ENCODE assay signal across 2 cellular contexts in genomic region chr1:168921514-168922106, GRCh38.
A peak's percentile ranks its signal among the peaks of the same experiment; 100 is the strongest.
TF ChIP-seq lines count a peak whose summit lies in the region.

No MANE protein-coding gene starts in this region.

TF ChIP-seq in A549, 52 proteins besides CTCF, POLR2A, EP300 and RAD21 (continued from another document):
- no peak for TF ChIP-seq REST (IDR thresholded peaks at IDR 0.05)
- TF ChIP-seq RNF2 (IDR thresholded peaks at IDR 0.05; ENCODE audit: borderline replicate concordance, low read depth), result no peak
- TF ChIP-seq HEYL (CRISPR knock-in tag; IDR thresholded peaks at IDR 0.05), result no peak
- TF ChIP-seq ZFP36 (IDR thresholded peaks at IDR 0.05; ENCODE audit: borderline replicate concordance, partially characterized antibody), result no peak
- TF ChIP-seq, protein P1, sequence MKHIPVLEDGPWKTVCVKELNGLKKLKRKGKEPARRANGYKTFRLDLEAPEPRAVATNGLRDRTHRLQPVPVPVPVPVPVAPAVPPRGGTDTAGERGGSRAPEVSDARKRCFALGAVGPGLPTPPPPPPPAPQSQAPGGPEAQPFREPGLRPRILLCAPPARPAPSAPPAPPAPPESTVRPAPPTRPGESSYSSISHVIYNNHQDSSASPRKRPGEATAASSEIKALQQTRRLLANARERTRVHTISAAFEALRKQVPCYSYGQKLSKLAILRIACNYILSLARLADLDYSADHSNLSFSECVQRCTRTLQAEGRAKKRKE (CRISPR knock-in tag; IDR thresholded peaks at IDR 0.05; ENCODE audit: low read depth), result no peak
- no peak for TF ChIP-seq USF2 (IDR thresholded peaks at IDR 0.05)
- no peak for TF ChIP-seq E2F6 (IDR thresholded peaks at IDR 0.05; ENCODE audit: borderline replicate concordance, low read depth)
- TF ChIP-seq EHF (CRISPR knock-in tag; IDR thresholded peaks at IDR 0.05), result no peak
- TF ChIP-seq KDM1A (IDR thresholded peaks at IDR 0.05; ENCODE audit: low read depth), result no peak
- TF ChIP-seq, protein P2, sequence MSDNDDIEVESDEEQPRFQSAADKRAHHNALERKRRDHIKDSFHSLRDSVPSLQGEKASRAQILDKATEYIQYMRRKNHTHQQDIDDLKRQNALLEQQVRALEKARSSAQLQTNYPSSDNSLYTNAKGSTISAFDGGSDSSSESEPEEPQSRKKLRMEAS (IDR thresholded peaks at IDR 0.05), result no peak
- no peak for TF ChIP-seq FOXS1 (CRISPR knock-in tag; IDR thresholded peaks at IDR 0.05)
- TF ChIP-seq TP53 (CRISPR knock-in tag; IDR thresholded peaks at IDR 0.05), result no peak
- no peak for TF ChIP-seq ELK1 (IDR thresholded peaks at IDR 0.05; ENCODE audit: low read depth, low read length)
- no peak for TF ChIP-seq POLR2AphosphoS2 (conservative IDR thresholded peaks at IDR 0.05; ENCODE audit: low read length)
TF ChIP-seq in A549: peak in this region for 0.

TF ChIP-seq in GM12878, 131 proteins besides CTCF, POLR2A, EP300 and RAD21 (continued from another document):
- peak; percentile 35 for TF ChIP-seq CUX1 (IDR thresholded peaks at IDR 0.05; ENCODE audit: insufficient replicate concordance, low read depth, low read length)
- TF ChIP-seq ATF7 (IDR thresholded peaks at IDR 0.05; ENCODE audit: low read depth), result 0 out of 2 replicates have a peak, but pooled peaks have one; percentile 11
- TF ChIP-seq SPI1 (IDR thresholded peaks at IDR 0.05; ENCODE audit: borderline replicate concordance, insufficient read depth, low read depth, low read length), result peak; percentile 61; the same call in 1 of the 2 replicates
- peak; percentile 57; the same call in 1 of the 2 replicates for TF ChIP-seq MTA2 (IDR thresholded peaks at IDR 0.05; ENCODE audit: low read depth)
- 0 out of 2 replicates have a peak, but pooled peaks have one; percentile 23 for TF ChIP-seq DPF2 (IDR thresholded peaks at IDR 0.05)
TF ChIP-seq in GM12878: peak in this region for 8.
